Comparison of ENCODE assay signal across 10 cellular contexts in the genomic region with DNA sequence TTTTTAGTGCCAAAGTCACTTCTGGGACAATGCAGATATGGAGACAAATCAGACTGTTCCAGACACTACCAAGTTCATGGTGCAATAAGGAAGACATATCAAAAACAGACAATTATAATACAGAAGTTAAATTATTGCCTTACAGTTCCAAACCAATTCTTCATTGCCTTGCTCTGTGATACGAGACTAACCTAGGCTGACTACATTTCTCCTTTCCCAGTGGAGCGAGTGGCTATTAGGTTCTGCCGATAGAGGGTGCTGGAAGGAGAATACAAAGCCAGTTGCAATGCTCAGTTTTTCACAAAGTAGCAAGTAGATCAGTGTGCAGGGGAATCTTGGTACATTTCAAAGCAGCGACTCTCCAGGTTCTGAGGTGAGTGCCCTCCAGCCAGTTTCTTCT.
A peak's percentile ranks its signal among the peaks of the same experiment; 100 is the strongest.
DNase-seq lines count a peak whose midpoint lies in the region; ATAC-seq and TF ChIP-seq lines count a peak whose summit lies in the region.
"Had no signal": no experiment of that assay in that cellular context is flagged by ENCODE, and none has a peak within 500 bp of the region (broad histone marks: within the 10 kb centered on the region; RNA-seq: fewer than 3 reads in every experiment).

No MANE protein-coding gene starts in this region.

- DNase-seq in left ventricle myocardium inferior, result no peak
- DNase-seq in right cardiac atrium, result no peak
- DNase-seq in activated CD8-positive, alpha-beta T cell treated with anti-CD3 and anti-CD28 coated beads, Interleukin-2, amount 10 ng/mL, durations not matched to agents 7 days and 5 days, result no peak
- peak; percentile 27 for DNase-seq in iPS DF 6.9 (ENCODE audit: low read depth, low spot score)
- no peak for DNase-seq in germinal center (ENCODE audit: low spot score)
- DNase-seq in uterus, result no peak
- DNase-seq in activated naive CD4-positive, alpha-beta T cell treated with anti-CD3 and anti-CD28 coated beads, Interleukin-2, amount 10 ng/mL, durations not matched to agents 7 days and 5 days, result no peak
- DNase-seq in activated effector memory CD4-positive, alpha-beta T cell treated with anti-CD3 and anti-CD28 coated beads, Interleukin-2, amount 50 U/mL, for 16 hours, result no peak
- DNase-seq: AML-193, WERI-Rb-1 had no signal

- H3K36me3 ChIP-seq in left ventricle myocardium inferior, result no peaks in the 10 kb centered on the region
- H3K36me3 ChIP-seq in iPS DF 6.9 (ENCODE audit: control insufficient read depth, insufficient read depth, low read length), result no peaks in the 10 kb centered on the region
- no peaks in the 10 kb centered on the region for H3K36me3 ChIP-seq in uterus
- H3K36me3 ChIP-seq: WERI-Rb-1 had no signal

- no peak overlapping the region for H3K27ac Mint-ChIP-seq in activated CD8-positive, alpha-beta T cell treated with anti-CD3 and anti-CD28 coated beads, Interleukin-2, amount 10 ng/mL, durations not matched to agents 7 days and 5 days
- H3K27ac Mint-ChIP-seq in activated naive CD4-positive, alpha-beta T cell treated with anti-CD3 and anti-CD28 coated beads, Interleukin-2, amount 10 ng/mL, durations not matched to agents 7 days and 5 days, result no peak overlapping the region

- no peaks in the 10 kb centered on the region for H3K27me3 Mint-ChIP-seq in activated CD8-positive, alpha-beta T cell treated with anti-CD3 and anti-CD28 coated beads, Interleukin-2, amount 10 ng/mL, durations not matched to agents 7 days and 5 days (ENCODE audit: low read depth)
- no peaks in the 10 kb centered on the region for H3K27me3 Mint-ChIP-seq in activated naive CD4-positive, alpha-beta T cell treated with anti-CD3 and anti-CD28 coated beads, Interleukin-2, amount 10 ng/mL, durations not matched to agents 7 days and 5 days

- peaks cover 26% of the 10 kb centered on the region for H3K4me1 Mint-ChIP-seq in activated CD8-positive, alpha-beta T cell treated with anti-CD3 and anti-CD28 coated beads, Interleukin-2, amount 10 ng/mL, durations not matched to agents 7 days and 5 days (ENCODE audit: low read depth)
- peaks cover 24% of the 10 kb centered on the region for H3K4me1 Mint-ChIP-seq in activated naive CD4-positive, alpha-beta T cell treated with anti-CD3 and anti-CD28 coated beads, Interleukin-2, amount 10 ng/mL, durations not matched to agents 7 days and 5 days

- H3K27ac ChIP-seq in left ventricle myocardium inferior (replicated peaks) (no peak overlapping the region), right cardiac atrium (ENCODE audit: low read length) (no peak overlapping the region), iPS DF 6.9 (ENCODE audit: low read length) (no peak overlapping the region), uterus (no peak overlapping the region)
- H3K27ac ChIP-seq: WERI-Rb-1 had no signal

- H3K4me3 Mint-ChIP-seq in activated CD8-positive, alpha-beta T cell treated with anti-CD3 and anti-CD28 coated beads, Interleukin-2, amount 10 ng/mL, durations not matched to agents 7 days and 5 days, result no peak overlapping the region
- no peak overlapping the region for H3K4me3 Mint-ChIP-seq in activated naive CD4-positive, alpha-beta T cell treated with anti-CD3 and anti-CD28 coated beads, Interleukin-2, amount 10 ng/mL, durations not matched to agents 7 days and 5 days

- intact Hi-C loops in left ventricle myocardium inferior (cut with micrococcal nuclease), result no loop called here
- intact Hi-C loops in right cardiac atrium (cut with DNase I), result no loop called here
- intact Hi-C loops in uterus (cut with DNase I; ENCODE audit: low total_unique reads), result no loop called here

- H3K36me3 Mint-ChIP-seq in activated CD8-positive, alpha-beta T cell treated with anti-CD3 and anti-CD28 coated beads, Interleukin-2, amount 10 ng/mL, durations not matched to agents 7 days and 5 days (ENCODE audit: low read depth), result no peaks in the 10 kb centered on the region
- peaks cover 2% of the 10 kb centered on the region for H3K36me3 Mint-ChIP-seq in activated naive CD4-positive, alpha-beta T cell treated with anti-CD3 and anti-CD28 coated beads, Interleukin-2, amount 10 ng/mL, durations not matched to agents 7 days and 5 days

- ATAC-seq in right cardiac atrium, result no peak
- ATAC-seq in activated CD8-positive, alpha-beta T cell treated with anti-CD3 and anti-CD28 coated beads, Interleukin-2, amount 10 ng/mL, durations not matched to agents 7 days and 5 days, result peak; percentile 42

- POLR2A ChIA-PET in activated CD8-positive, alpha-beta T cell treated with anti-CD3 and anti-CD28 coated beads, Interleukin-2, amount 10 ng/mL, durations not matched to agents 7 days and 5 days (lab: Charles Lee), result no interaction called here

- no peaks in the 10 kb centered on the region for H3K27me3 ChIP-seq in left ventricle myocardium inferior (ENCODE audit: low read depth)
- H3K27me3 ChIP-seq in right cardiac atrium (ENCODE audit: control insufficient read depth, insufficient read depth), result no peaks in the 10 kb centered on the region
- H3K27me3 ChIP-seq in iPS DF 6.9 (ENCODE audit: control insufficient read depth, insufficient read depth, low read length), result no peaks in the 10 kb centered on the region
- H3K27me3 ChIP-seq in uterus, result no peaks in the 10 kb centered on the region

- TF ChIP-seq POLR2A in uterus (IDR thresholded peaks at IDR 0.05), result no peak

- H3K4me3 ChIP-seq in left ventricle myocardium inferior, result no peak overlapping the region
- no peak overlapping the region for H3K4me3 ChIP-seq in right cardiac atrium (ENCODE audit: low read length)
- H3K4me3 ChIP-seq in iPS DF 6.9 (ENCODE audit: low read length), result no peak overlapping the region
- no peak overlapping the region for H3K4me3 ChIP-seq in uterus

- CTCF ChIA-PET in activated CD8-positive, alpha-beta T cell treated with anti-CD3 and anti-CD28 coated beads, Interleukin-2, amount 10 ng/mL, durations not matched to agents 7 days and 5 days (lab: Charles Lee), result interaction anchor here (1.5 to 2.3 kb wide), 2 partner anchors 10 to 13 kb away, joined by 3 to 10 read pairs; no protein-coding TSS in a partner anchor
- CTCF ChIA-PET in activated naive CD4-positive, alpha-beta T cell treated with anti-CD3 and anti-CD28 coated beads, Interleukin-2, amount 10 ng/mL, durations not matched to agents 7 days and 5 days (lab: Charles Lee), result interaction anchor here (1.0 to 1.4 kb wide), 2 partner anchors 13 to 51 kb away, joined by 3 to 5 read pairs; no protein-coding TSS in a partner anchor

- H3K4me1 ChIP-seq in left ventricle myocardium inferior (peaks cover 54% of the 10 kb centered on the region), right cardiac atrium (ENCODE audit: control insufficient read depth, insufficient read depth, low read length) (peaks cover 6% of the 10 kb centered on the region), iPS DF 6.9 (ENCODE audit: control insufficient read depth, insufficient read depth, low read length) (peaks cover 1% of the 10 kb centered on the region; the same call in 1 of the 2 replicates), uterus (no peaks in the 10 kb centered on the region)

- WGBS in right cardiac atrium, result 81% methylated on average over 4 of the region's 4 CpGs
- no CpG with 5 or more reads among the region's 4 CpGs for WGBS in iPS DF 6.9 (ENCODE audit: insufficient coverage, insufficient read length)

- peak; percentile 33 for TF ChIP-seq CTCF in left ventricle myocardium inferior (IDR thresholded peaks at IDR 0.05; ENCODE audit: borderline replicate concordance)
- TF ChIP-seq CTCF in uterus (IDR thresholded peaks at IDR 0.05), result no peak

- H3K9me3 ChIP-seq in left ventricle myocardium inferior (replicated peaks), result no peaks in the 10 kb centered on the region
- no peaks in the 10 kb centered on the region for H3K9me3 ChIP-seq in right cardiac atrium (ENCODE audit: control insufficient read depth, low read length)
- no peaks in the 10 kb centered on the region for H3K9me3 ChIP-seq in iPS DF 6.9 (ENCODE audit: control insufficient read depth, insufficient read depth, low read length)
- no peaks in the 10 kb centered on the region for H3K9me3 ChIP-seq in uterus

- H3K9me3 Mint-ChIP-seq in activated CD8-positive, alpha-beta T cell treated with anti-CD3 and anti-CD28 coated beads, Interleukin-2, amount 10 ng/mL, durations not matched to agents 7 days and 5 days (ENCODE audit: insufficient read depth), result no peaks in the 10 kb centered on the region
- no peaks in the 10 kb centered on the region for H3K9me3 Mint-ChIP-seq in activated naive CD4-positive, alpha-beta T cell treated with anti-CD3 and anti-CD28 coated beads, Interleukin-2, amount 10 ng/mL, durations not matched to agents 7 days and 5 days
